Comparison of ENCODE assay signal across 26 cellular contexts in the genomic region with DNA sequence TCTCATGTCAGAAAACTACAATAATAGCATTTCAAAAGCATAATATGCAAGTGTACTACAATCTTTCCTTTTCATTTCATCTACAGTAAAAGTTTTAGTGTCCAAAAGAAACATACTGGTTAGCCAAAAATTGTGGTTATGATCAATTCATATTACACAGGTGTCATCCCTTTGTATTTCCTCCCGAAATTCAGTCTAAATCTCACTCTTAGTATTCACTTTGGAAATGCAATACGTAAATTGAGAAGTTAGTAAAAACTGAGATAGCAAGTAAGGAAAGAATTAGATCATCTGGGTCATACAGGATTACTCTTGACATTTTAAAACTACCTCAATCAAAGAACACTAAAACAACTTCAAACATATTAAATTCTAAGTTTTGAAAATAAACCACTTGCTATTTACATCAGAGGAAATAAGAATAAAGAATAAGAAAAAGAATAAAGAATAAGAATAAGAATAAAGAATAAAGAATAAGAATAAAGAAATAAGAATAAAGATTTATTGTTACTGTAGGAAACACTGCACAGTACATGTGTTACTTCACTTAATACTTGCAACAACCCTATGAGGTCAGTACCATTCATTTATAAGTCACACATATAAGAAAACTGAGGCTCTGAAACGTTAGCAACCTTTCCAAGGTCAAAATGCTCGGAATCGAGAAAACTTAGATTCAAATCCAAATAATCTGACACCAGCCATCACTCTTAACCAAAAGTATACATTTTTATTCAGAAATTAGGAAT.
"Had no signal": no experiment of that assay in that cellular context is flagged by ENCODE, and none has a peak within 500 bp of the region (broad histone marks: within the 10 kb centered on the region; RNA-seq: fewer than 3 reads in every experiment).

No MANE protein-coding gene starts in this region.

- DNase-seq: activated CD4-positive, alpha-beta memory T cell treated with anti-CD3 and anti-CD28 coated beads, Interleukin-2, amount 10 ng/mL, durations not matched to agents 7 days and 5 days; activated CD4-positive, alpha-beta T cell treated with anti-CD3 and anti-CD28 coated beads, Interleukin-2, amount 10 ng/mL, durations not matched to agents 24 days and 14 days; activated CD4-positive, CD25-positive, alpha-beta regulatory T cell; activated effector memory CD4-positive, alpha-beta T cell treated with Interleukin-2 at 50 U/mL for 16 hours; activated naive CD4-positive, alpha-beta T cell treated with anti-CD3 and anti-CD28 coated beads, Interleukin-2, amount 50 U/mL, for 16 hours; activated T-cell treated with anti-CD3 and anti-CD28 coated beads, Interleukin-2, amount 50 U/mL, for 4 hours; adrenal gland; cerebellar nuclear complex; glutamatergic neuron; immature natural killer cell; kidney glomerular epithelial cell; left ventricle myocardium superior; mammary epithelial cell; naive thymus-derived CD8-positive, alpha-beta T cell; stimulated activated CD4-positive, alpha-beta T cell treated with anti-CD3 and anti-CD28 coated beads, Interleukin-4, amount 100 ng/mL, for 24 hours; SW 1271; T-helper 17 cell; transverse colon had no signal

- H3K9me3 Mint-ChIP-seq: activated CD4-positive, alpha-beta memory T cell treated with anti-CD3 and anti-CD28 coated beads, Interleukin-2, amount 10 ng/mL, durations not matched to agents 7 days and 5 days; activated CD4-positive, alpha-beta T cell treated with anti-CD3 and anti-CD28 coated beads, Interleukin-2, amount 10 ng/mL, durations not matched to agents 24 days and 14 days; activated T-cell treated with anti-CD3 and anti-CD28 coated beads, Interleukin-2, amount 50 U/mL, for 4 hours; immature natural killer cell; mesothelial cell of epicardium; naive thymus-derived CD8-positive, alpha-beta T cell; neural progenitor cell had no signal

- H3K36me3 ChIP-seq: adrenal gland, esophagus muscularis mucosa, neural progenitor cell, transverse colon had no signal

- H3K27ac ChIP-seq: adrenal gland, coronary artery, esophagus muscularis mucosa, hepatocyte, neural progenitor cell, transverse colon had no signal

- H3K27me3 ChIP-seq: adrenal gland, esophagus muscularis mucosa, hepatocyte, neural progenitor cell, transverse colon had no signal

- ATAC-seq: naive thymus-derived CD8-positive, alpha-beta T cell; T-helper 17 cell had no signal

- H3K27me3 Mint-ChIP-seq: activated CD4-positive, alpha-beta memory T cell treated with anti-CD3 and anti-CD28 coated beads, Interleukin-2, amount 10 ng/mL, durations not matched to agents 7 days and 5 days; activated CD4-positive, alpha-beta T cell treated with anti-CD3 and anti-CD28 coated beads, Interleukin-2, amount 10 ng/mL, durations not matched to agents 24 days and 14 days; naive thymus-derived CD8-positive, alpha-beta T cell; progenitor cell of endocrine pancreas; T-helper 17 cell had no signal

- H3K4me3 ChIP-seq: adrenal gland, coronary artery, esophagus muscularis mucosa, hepatocyte, neural progenitor cell, transverse colon had no signal

- H3K36me3 Mint-ChIP-seq: immature natural killer cell, mesothelial cell of epicardium had no signal

- H3K27ac Mint-ChIP-seq: activated CD4-positive, alpha-beta memory T cell treated with anti-CD3 and anti-CD28 coated beads, Interleukin-2, amount 10 ng/mL, durations not matched to agents 7 days and 5 days; activated CD4-positive, alpha-beta T cell treated with anti-CD3 and anti-CD28 coated beads, Interleukin-2, amount 10 ng/mL, durations not matched to agents 24 days and 14 days; immature natural killer cell; mesothelial cell of epicardium; neural progenitor cell; progenitor cell of endocrine pancreas; T-helper 17 cell had no signal

- H3K4me3 Mint-ChIP-seq: activated CD4-positive, alpha-beta memory T cell treated with anti-CD3 and anti-CD28 coated beads, Interleukin-2, amount 10 ng/mL, durations not matched to agents 7 days and 5 days; activated CD4-positive, alpha-beta T cell treated with anti-CD3 and anti-CD28 coated beads, Interleukin-2, amount 10 ng/mL, durations not matched to agents 24 days and 14 days; activated T-cell treated with anti-CD3 and anti-CD28 coated beads, Interleukin-2, amount 50 U/mL, for 4 hours; immature natural killer cell; mesothelial cell of epicardium; neural progenitor cell; T-helper 17 cell had no signal

- H3K9me3 ChIP-seq: adrenal gland, esophagus muscularis mucosa, transverse colon had no signal

- FAIRE-seq: bronchial epithelial cell, frontal cortex had no signal

- H3K4me1 Mint-ChIP-seq: mesothelial cell of epicardium had no signal
